In the genomic region with DNA sequence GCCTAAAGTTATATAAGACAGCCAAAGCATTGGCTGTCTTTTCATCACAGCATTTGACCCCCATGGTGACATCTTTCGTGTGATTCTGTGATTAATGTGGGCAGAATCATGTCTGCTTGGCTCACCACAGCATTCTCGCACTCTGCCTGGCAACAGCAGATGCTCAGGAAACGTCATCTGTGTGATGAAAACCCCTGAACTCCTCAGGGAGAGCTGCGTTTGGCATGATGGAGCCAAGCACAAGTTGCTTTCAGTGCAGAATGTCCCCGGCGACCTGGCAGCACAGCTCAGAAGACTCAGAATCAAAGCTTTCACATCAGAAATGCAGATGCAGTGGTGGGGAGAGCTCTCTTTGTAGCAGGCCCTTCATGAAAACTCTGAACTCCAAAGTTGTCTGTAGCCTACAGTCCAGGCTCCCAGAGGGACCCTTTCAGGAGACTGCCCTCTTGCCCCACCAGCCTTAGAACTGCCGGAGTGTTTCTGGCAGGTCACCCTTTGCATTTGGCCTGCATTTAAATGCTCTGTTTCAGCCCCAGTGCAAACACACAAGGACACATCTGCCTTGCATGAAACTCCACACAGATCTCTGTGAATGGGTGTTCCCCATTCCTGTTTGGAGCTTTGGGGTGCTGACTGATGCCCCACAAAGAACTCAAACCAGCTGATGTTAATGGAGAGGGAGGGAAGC, we compare ENCODE assay signal across 9 cellular contexts.
DNase-seq lines count a peak whose midpoint lies in the region; ATAC-seq and TF ChIP-seq lines count a peak whose summit lies in the region.
"Had no signal": no experiment of that assay in that cellular context is flagged by ENCODE, and none has a peak within 500 bp of the region (broad histone marks: within the 10 kb centered on the region; RNA-seq: fewer than 3 reads in every experiment).

No MANE protein-coding gene starts in this region.

- no peak overlapping the region for H3K4me3 ChIP-seq in testis

- no peaks in the 10 kb centered on the region for H3K4me1 Mint-ChIP-seq in progenitor cell of endocrine pancreas (ENCODE audit: low read depth)

- no peaks in the 10 kb centered on the region for H3K27me3 ChIP-seq in testis

- H3K36me3 ChIP-seq in testis (ENCODE audit: low read depth, missing control alignments): no peaks in the 10 kb centered on the region

- peaks cover 6% of the 10 kb centered on the region for H3K27me3 Mint-ChIP-seq in progenitor cell of endocrine pancreas

- ATAC-seq in HG03354 (IDR thresholded peaks at IDR 0.05; ENCODE audit: poor library complexity, severe bottlenecking, unreplicated experiment) (peak; percentile 69), left colon (no peak)

- H3K9me3 Mint-ChIP-seq in progenitor cell of endocrine pancreas (ENCODE audit: low read depth): peaks cover 3% of the 10 kb centered on the region

- no peak overlapping the region for H3K4me3 Mint-ChIP-seq in progenitor cell of endocrine pancreas (ENCODE audit: low read depth)

- DNase-seq in activated CD4-positive, alpha-beta T cell treated with anti-CD3 and anti-CD28 coated beads for 48 hours: peak; percentile 13
- DNase-seq in activated CD4-positive, alpha-beta T cell treated with anti-CD3 and anti-CD28 coated beads for 1 hour: no peak
- DNase-seq in fibroblast of peridontal ligament (ENCODE audit: extremely low read depth) (peak; percentile 79), testis (peak; percentile 59), progenitor cell of endocrine pancreas (ENCODE audit: low spot score, unreplicated experiment) (no peak), NCI-H82 treated with DMSO at 0.1 percent for 48 hours (lab: John Stamatoyannopoulos, UW; ENCODE audit: unreplicated experiment) (no peak), left colon (no peak)
- DNase-seq: NCI-H187 treated with DMSO at 0.1 percent for 48 hours had no signal

- H3K9me3 ChIP-seq in testis: no peaks in the 10 kb centered on the region

- TF ChIP-seq CTCF in testis (IDR thresholded peaks at IDR 0.05): no peak
- no peak for TF ChIP-seq CTCF in progenitor cell of endocrine pancreas (IDR thresholded peaks at IDR 0.05; ENCODE audit: unreplicated experiment)

- intact Hi-C loops in testis (cut with DNase I; ENCODE audit: low total_unique reads) (no loop called here), left colon (cut with DNase I, micrococcal nuclease) (loop anchor here in 1 of 2 donors (10.0 kb wide), 1 partner anchor 1500 kb away; the partner anchor contains the start of gene C5orf58)

- WGBS in testis, 2 donors: 56 to 58% methylated on average over 7 of the region's 7 CpGs

- H3K4me1 ChIP-seq in testis: no peaks in the 10 kb centered on the region

- H3K36me3 Mint-ChIP-seq in progenitor cell of endocrine pancreas (ENCODE audit: insufficient read depth): no peaks in the 10 kb centered on the region

- peak overlapping the region in 1 of 2 donors; percentile 44 for H3K27ac ChIP-seq in testis

- no peak for TF ChIP-seq POLR2A in testis (IDR thresholded peaks at IDR 0.05)

- no peak overlapping the region for H3K27ac Mint-ChIP-seq in progenitor cell of endocrine pancreas

Comparison
In these comparisons a context has a peak if more than half of its experiments do, and no peak if none do; other contexts are left out.
1. DNase-seq: peak in activated CD4-positive, alpha-beta T cell treated with anti-CD3 and anti-CD28 coated beads for 48 hours (single experiment), fibroblast of peridontal ligament (single experiment) and testis (single experiment); none in activated CD4-positive, alpha-beta T cell treated with anti-CD3 and anti-CD28 coated beads for 1 hour (single experiment), progenitor cell of endocrine pancreas (single experiment), NCI-H82 treated with DMSO at 0.1 percent for 48 hours (single experiment) and left colon (0 of 2).